Comparison of ENCODE assay signal across 14 cellular contexts in genomic region chr3:99678023-99678422, GRCh38. TPM values are rescaled to one million over a fixed set of nuclear protein-coding genes. Genes with fewer than 3 reads are reported as not detected.
DNase-seq lines count a peak whose midpoint lies in the region; ATAC-seq, FAIRE-seq and TF ChIP-seq lines count a peak whose summit lies in the region.
"Had no signal": no experiment of that assay in that cellular context is flagged by ENCODE, and none has a peak within 500 bp of the region (broad histone marks: within the 10 kb centered on the region; RNA-seq: fewer than 3 reads in every experiment).

No MANE protein-coding gene starts in this region.

- no peak for TF ChIP-seq CTCF in esophagus muscularis mucosa (IDR thresholded peaks at IDR 0.05)

- no peaks in the 10 kb centered on the region for H3K27me3 ChIP-seq in esophagus muscularis mucosa
- H3K27me3 ChIP-seq: colonic mucosa had no signal

- H3K9me3 ChIP-seq in esophagus muscularis mucosa (no peaks in the 10 kb centered on the region), mesodermal cell (ENCODE audit: control insufficient read depth, low read length) (no peaks in the 10 kb centered on the region)
- H3K9me3 ChIP-seq: colonic mucosa had no signal

- ATAC-seq in HG03521 (IDR thresholded peaks at IDR 0.05; ENCODE audit: unreplicated experiment) (no peak), GM21717 (IDR thresholded peaks at IDR 0.05; ENCODE audit: unreplicated experiment) (no peak)
- ATAC-seq: Panc1 had no signal

- H3K4me1 ChIP-seq in esophagus muscularis mucosa (peaks cover 7 to 60% (median 42%) of the 10 kb centered on the region in 4 donors), mesodermal cell (ENCODE audit: control insufficient read depth, insufficient read depth, low read length, poor library complexity, severe bottlenecking) (peaks cover 9% of the 10 kb centered on the region)
- H3K4me1 ChIP-seq: colonic mucosa had no signal

- no peak for TF ChIP-seq EP300 in esophagus muscularis mucosa (IDR thresholded peaks at IDR 0.05)

- H3K36me3 ChIP-seq in esophagus muscularis mucosa (no peaks in the 10 kb centered on the region), mesodermal cell (ENCODE audit: control insufficient read depth, insufficient read depth, low read length) (peaks cover 3% of the 10 kb centered on the region)
- H3K36me3 ChIP-seq: colonic mucosa had no signal

- peak; percentile 66 for FAIRE-seq in urothelium cell line (lab: Jason Lieb, UNC)
- FAIRE-seq: TTC549 had no signal

- H3K27ac ChIP-seq in esophagus muscularis mucosa (replicated peaks in 1 of 4), result peak overlapping the region; percentile 49 to 72 (median 62)
- peak overlapping the region; percentile 44 for H3K27ac ChIP-seq in mesodermal cell (ENCODE audit: low read depth, low read length, severe bottlenecking)
- H3K27ac ChIP-seq: colonic mucosa had no signal

- intact Hi-C loops in esophagus muscularis mucosa (cut with DNase I), result no loop called here

- H3K4me3 ChIP-seq in esophagus muscularis mucosa (no peak overlapping the region), mesodermal cell (ENCODE audit: extremely low read depth, insufficient read depth, low read length, poor library complexity, severe bottlenecking) (no peak overlapping the region)
- H3K4me3 ChIP-seq: colonic mucosa had no signal

- TF ChIP-seq POLR2A in esophagus muscularis mucosa (IDR thresholded peaks at IDR 0.05; ENCODE audit: low read depth), result no peak

- WGBS in esophagus muscularis mucosa, result 69% methylated on average over 1 of the region's 1 CpG
- WGBS in mesodermal cell (ENCODE audit: insufficient coverage in 2 of 2), 2 experiments, result 60% methylated on average over 1 of the region's 1 CpG; no CpG with 5 or more reads in 1 of the 2 experiments

- DNase-seq in M059J (ENCODE audit: low read depth) (peak; percentile 93), esophagus muscularis mucosa (ENCODE audit: extremely low spot score) (no peak), urothelium cell line (ENCODE audit: low spot score) (no peak), SIG-M5 treated with dmso at 0.1 percent for 504 hours (lab: John Stamatoyannopoulos, UW; ENCODE audit: unreplicated experiment) (no peak), NCI-H748 (lab: John Stamatoyannopoulos, UW; ENCODE audit: unreplicated experiment) (no peak)
- DNase-seq: colonic mucosa; DMS53; stimulated activated CD4-positive, alpha-beta T cell treated with anti-CD3 and anti-CD28 coated beads, Interleukin-4, amount 100 ng/mL, for 1 hour; substantia nigra had no signal

RNA-seq across cellular contexts. Expression of gene COL8A1, which starts 39.6 kb away (rescaled TPM):
- 225 and 349 TPM in 2 replicates for total RNA-seq in M059J (2014; rRNA removed; shearing (Covaris generic))
- 100 to 1,000 TPM in 1 of 4 donors, 10 to 100 TPM in 3; 31.5 to 139 (median 71.4) TPM for total RNA-seq in esophagus muscularis mucosa
- 29.2 TPM for polyA plus RNA-seq in mesodermal cell (2013, experiment 1 of 2)
- 21.6 TPM for polyA plus RNA-seq in mesodermal cell (2013, experiment 2 of 2)
